ENCODE assay signal across 1 cellular context in genomic region chr3:197490098-197490497, GRCh38.
TF ChIP-seq lines count a peak whose summit lies in the region.

No MANE protein-coding gene starts in this region.

TF ChIP-seq in endothelial cell of umbilical vein, 7 proteins besides CTCF, POLR2A, EP300 and RAD21 (continued from another document):
- TF ChIP-seq MAX (IDR thresholded peaks at IDR 0.05; ENCODE audit: insufficient read depth, insufficient read length): no peak
- TF ChIP-seq POLR2AphosphoS5 (IDR thresholded peaks at IDR 0.05; ENCODE audit: insufficient read depth, low read depth, low read length): peak; percentile 39
TF ChIP-seq in endothelial cell of umbilical vein: peak in this region for 3.
